8 cellular contexts compared by ENCODE assay signal in the genomic region with DNA sequence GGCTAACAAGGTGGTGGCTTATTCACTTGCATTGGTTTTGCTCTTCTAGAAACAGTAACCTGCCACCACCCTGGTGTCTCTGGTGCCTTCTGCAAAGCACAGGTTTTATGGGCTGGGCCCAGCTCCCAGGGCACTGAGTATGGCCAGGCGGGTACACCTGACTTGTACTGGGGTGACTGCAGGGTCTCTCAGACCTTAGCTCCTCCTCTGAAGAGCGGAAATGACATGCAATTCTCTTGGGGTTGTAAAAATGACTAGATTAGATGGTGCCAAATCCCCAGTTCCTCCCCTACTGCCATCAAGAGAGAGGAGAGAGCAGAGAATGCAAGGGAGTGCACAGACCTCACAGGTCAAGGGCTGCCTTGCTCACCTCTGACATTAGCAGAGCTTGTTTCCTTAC. TPM values are rescaled to one million over a fixed set of nuclear protein-coding genes. Genes with fewer than 3 reads are reported as not detected.
DNase-seq lines count a peak whose midpoint lies in the region; ATAC-seq, FAIRE-seq and TF ChIP-seq lines count a peak whose summit lies in the region.

No MANE protein-coding gene starts in this region.

- no peak for DNase-seq in activated CD4-positive, CD25-positive, alpha-beta regulatory T cell treated with anti-CD3 and anti-CD28 coated beads, Interleukin-2, amount 50 U/mL, for 72 hours
- DNase-seq in T-cell: peak in 32 of 34 experiments; percentile 23 to 83 (median 64)
- DNase-seq in esophagus muscularis mucosa (ENCODE audit: extremely low spot score): no peak
- peak; percentile 44 for DNase-seq in stimulated activated naive CD8-positive, alpha-beta T cell treated with anti-CD3 and anti-CD28 coated beads, Interleukin-15, Interleukin-2, amounts not matched to agents 100 U/mL and 50 U/mL, for 24 hours
- DNase-seq in kidney: no peak
- no peak for DNase-seq in HCEC 1CT
- DNase-seq in ureter (ENCODE audit: low spot score): no peak

- H3K27me3 ChIP-seq in esophagus muscularis mucosa: no peaks in the 10 kb centered on the region

- intact Hi-C loops in esophagus muscularis mucosa (cut with DNase I): no loop called here
- intact Hi-C loops in kidney (cut with DNase I): no loop called here

- peaks cover 62 to 99% (median 95%) of the 10 kb centered on the region in 4 donors for H3K4me1 ChIP-seq in esophagus muscularis mucosa
- peaks cover 26 to 31% of the 10 kb centered on the region in 2 donors for H3K4me1 ChIP-seq in kidney (ENCODE audit: control insufficient read depth in 1 of 2, insufficient read depth in 1 of 2, low read depth in 1 of 2, low read length in 2 of 2)

- no peaks in the 10 kb centered on the region for H3K27me3 Mint-ChIP-seq in T-cell

- peaks cover 97 to 100% (median 98%) of the 10 kb centered on the region in 3 donors for H3K4me1 Mint-ChIP-seq in T-cell

- no peak for TF ChIP-seq POLR2A in esophagus muscularis mucosa (IDR thresholded peaks at IDR 0.05; ENCODE audit: low read depth)

- peaks cover 36% of the 10 kb centered on the region for H3K36me3 Mint-ChIP-seq in T-cell

- peak overlapping the region; percentile 95 to 98 for H3K27ac Mint-ChIP-seq in T-cell

- CTCF ChIA-PET in T-cell (lab: Charles Lee): interaction anchor here in 1 of 2 donors (0.8 to 1.0 kb wide), 2 partner anchors 9 to 11 kb away, joined by 3 to 9 read pairs; no protein-coding TSS in a partner anchor

- no peaks in the 10 kb centered on the region for H3K9me3 ChIP-seq in esophagus muscularis mucosa
- no peaks in the 10 kb centered on the region for H3K9me3 ChIP-seq in kidney (ENCODE audit: control insufficient read depth in 1 of 2, low read length in 2 of 2)

- TF ChIP-seq CTCF in esophagus muscularis mucosa (IDR thresholded peaks at IDR 0.05): no peak
- TF ChIP-seq CTCF in kidney (IDR thresholded peaks at IDR 0.05; ENCODE audit: borderline replicate concordance, extremely low read depth, insufficient read depth): no peak

- TF ChIP-seq EP300 in esophagus muscularis mucosa (IDR thresholded peaks at IDR 0.05): no peak

- H3K36me3 ChIP-seq in esophagus muscularis mucosa (no peaks in the 10 kb centered on the region), kidney (ENCODE audit: control insufficient read depth in 1 of 2, insufficient read depth in 2 of 2, low read length in 2 of 2) (no peaks in the 10 kb centered on the region)

- no peak overlapping the region for H3K9ac ChIP-seq in kidney (ENCODE audit: low read length in 2 of 2)

- H3K4me3 Mint-ChIP-seq in T-cell: peak overlapping the region; percentile 66 to 88 (median 84)

- POLR2A ChIA-PET in T-cell (lab: Charles Lee): interaction anchor here (0.5 to 7.1 kb wide), 6 partner anchors 9 to 49 kb away, joined by 4 to 124 read pairs (median 7); a partner anchor contains a TSS

- no peaks in the 10 kb centered on the region for H3K9me3 Mint-ChIP-seq in T-cell

- peak overlapping the region; percentile 91 to 100 (median 94) for H3K27ac ChIP-seq in esophagus muscularis mucosa (replicated peaks in 1 of 4)
- H3K27ac ChIP-seq in kidney (ENCODE audit: low read depth in 2 of 2, low read length in 2 of 2): no peak overlapping the region

- no peak for FAIRE-seq in kidney (lab: Jason Lieb, UNC)

- H3K4me3 ChIP-seq in esophagus muscularis mucosa (no peak overlapping the region), kidney (ENCODE audit: low read length in 2 of 2) (no peak overlapping the region)

- peak; percentile 8 to 50 for ATAC-seq in activated CD4-positive, CD25-positive, alpha-beta regulatory T cell treated with anti-CD3 and anti-CD28 coated beads, Interleukin-2, amount 50 U/mL, for 24 hours
- ATAC-seq in T-cell (replicated peaks in 1 of 4): peak; percentile 28 to 58 (median 43)
- peak; percentile 17 for ATAC-seq in stimulated activated naive CD8-positive, alpha-beta T cell treated with anti-CD3 and anti-CD28 coated beads, Interleukin-15, Interleukin-2, amounts not matched to agents 100 U/mL and 50 U/mL, for 24 hours

- 70% methylated on average over 2 of the region's 2 CpGs for WGBS in esophagus muscularis mucosa

RNA-seq across cellular contexts. Expression of a gene that starts 14.7 kb away (rescaled TPM):
- 100 to 1,000 TPM in 4 of 5 donors, 10 to 100 TPM in 1; 99.0 to 122 (median 116) TPM for total RNA-seq in T-cell
- total RNA-seq in esophagus muscularis mucosa: 100 to 1,000 TPM; 166 to 235 (median 202) TPM
- total RNA-seq in kidney: 95.8 TPM
- polyA plus RNA-seq in kidney (ENCODE audit: insufficient read depth, low read depth, low replicate concordance): 19.4 TPM
- total RNA-seq in ureter: 83.9 TPM

RNA-seq across cellular contexts. Expression of a gene that starts 41.7 kb away (rescaled TPM):
- total RNA-seq in T-cell (10 to 100 TPM; 12.7 to 20.6 (median 15.1) TPM), esophagus muscularis mucosa (10 to 100 TPM; 18.3 to 32.0 (median 24.9) TPM), kidney (32.0 TPM), ureter (23.8 TPM)
- 12.0 TPM for polyA plus RNA-seq in kidney (ENCODE audit: insufficient read depth, low read depth, low replicate concordance)

Comparison
In these comparisons a context has a peak if more than half of its experiments do, and no peak if none do; other contexts are left out.
1. DNase-seq: peak in T-cell (32 of 34) and stimulated activated naive CD8-positive, alpha-beta T cell treated with anti-CD3 and anti-CD28 coated beads, Interleukin-15, Interleukin-2, amounts not matched to agents 100 U/mL and 50 U/mL, for 24 hours (single experiment); none in activated CD4-positive, CD25-positive, alpha-beta regulatory T cell treated with anti-CD3 and anti-CD28 coated beads, Interleukin-2, amount 50 U/mL, for 72 hours (single experiment), esophagus muscularis mucosa (single experiment), kidney (single experiment), HCEC 1CT (single experiment) and ureter (single experiment).
2. H3K27ac ChIP-seq: peak in esophagus muscularis mucosa (4 of 4); none in kidney (0 of 2).
3. Peak in every context shown above with its lines, with median percentiles within 50 percentile points of each other: ATAC-seq.